Comparison of ENCODE assay signal across 19 cellular contexts in the genomic region with DNA sequence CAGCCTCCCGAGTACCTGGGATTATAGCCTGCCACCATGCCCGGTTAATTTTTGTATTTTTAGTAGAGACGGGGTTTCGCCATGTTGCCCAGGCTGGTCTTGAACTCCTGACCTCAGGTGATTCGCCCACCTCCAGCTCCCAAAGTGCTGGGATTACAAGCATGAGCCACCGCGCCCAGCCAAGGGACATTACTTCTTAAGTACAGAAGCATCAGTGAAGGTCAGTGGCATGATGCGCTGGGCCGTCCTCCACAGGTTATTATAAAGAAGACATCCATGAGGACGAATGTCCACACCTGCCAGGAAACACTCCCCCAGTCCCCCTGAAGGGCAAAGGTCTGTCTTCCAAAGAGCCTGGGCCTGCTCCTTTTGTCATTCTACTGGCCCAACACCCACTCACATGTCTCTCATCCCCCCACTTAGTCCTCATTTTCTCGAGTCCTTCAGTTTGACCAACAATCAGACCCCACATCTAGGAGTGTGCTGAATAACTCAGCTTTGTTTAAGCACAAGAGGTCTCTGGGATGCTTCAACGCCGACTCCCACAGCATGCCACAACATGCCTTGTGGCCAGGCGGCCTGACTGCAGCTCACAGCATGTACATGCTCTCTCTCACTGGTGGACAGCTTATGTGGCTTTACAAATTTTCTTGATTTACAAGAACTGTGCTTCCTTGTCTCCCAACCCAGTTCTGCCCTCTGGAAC.
DNase-seq lines count a peak whose midpoint lies in the region; ATAC-seq and TF ChIP-seq lines count a peak whose summit lies in the region.
"Had no signal": no experiment of that assay in that cellular context is flagged by ENCODE, and none has a peak within 500 bp of the region (broad histone marks: within the 10 kb centered on the region; RNA-seq: fewer than 3 reads in every experiment).

No MANE protein-coding gene starts in this region.

- H3K9me3 ChIP-seq in MG63: no peaks in the 10 kb centered on the region
- H3K9me3 ChIP-seq: left lung had no signal

- no peak for ATAC-seq in GM19452 (IDR thresholded peaks at IDR 0.05; ENCODE audit: unreplicated experiment)
- ATAC-seq: left lung had no signal

- no peaks in the 10 kb centered on the region for H3K9me3 Mint-ChIP-seq in progenitor cell of endocrine pancreas (ENCODE audit: low read depth)
- H3K9me3 Mint-ChIP-seq: activated naive CD4-positive, alpha-beta T cell treated with anti-CD3 and anti-CD28 coated beads for 36 hours had no signal

- H3K27ac ChIP-seq in 22Rv1: 0 out of 2 replicates have a peak overlapping the region, but pooled peaks have one; percentile 90
- H3K27ac ChIP-seq: left lung had no signal

- DNase-seq in amniotic epithelial cell (ENCODE audit: low read depth) (peak; percentile 22), glomerular visceral epithelial cell (ENCODE audit: extremely low spot score) (peak; percentile 11), progenitor cell of endocrine pancreas (ENCODE audit: low spot score, unreplicated experiment) (no peak), H4 (ENCODE audit: low spot score) (no peak), MG63 (no peak)
- DNase-seq in stimulated activated CD4-positive, alpha-beta T cell treated with anti-CD3 and anti-CD28 coated beads, Interleukin-15, amount 100 ng/mL, for 24 hours: no peak
- DNase-seq: activated CD4-positive, alpha-beta T cell treated with anti-CD3 and anti-CD28 coated beads, Interleukin-2, amount 50 U/mL, for 4 hours; activated naive CD4-positive, alpha-beta T cell treated with anti-CD3 and anti-CD28 coated beads for 36 hours; activated T-cell treated with anti-CD3 and anti-CD28 coated beads for 4 hours; CD4-positive, CD25-positive, alpha-beta regulatory T cell; HCEC 1CT; NCI-H69; Right ventricle myocardium superior; small intestine; stimulated activated CD8-positive, alpha-beta memory T cell treated with anti-CD3 and anti-CD28 coated beads, Interleukin-4, amount 100 ng/mL, for 48 hours; T-helper 1 cell had no signal

- H3K36me3 Mint-ChIP-seq in progenitor cell of endocrine pancreas (ENCODE audit: insufficient read depth): peaks cover 20% of the 10 kb centered on the region
- H3K36me3 Mint-ChIP-seq: CD4-positive, CD25-positive, alpha-beta regulatory T cell had no signal

- no peaks in the 10 kb centered on the region for H3K27me3 ChIP-seq in MG63
- H3K27me3 ChIP-seq: left lung had no signal

- peaks cover 38% of the 10 kb centered on the region for H3K4me1 Mint-ChIP-seq in progenitor cell of endocrine pancreas (ENCODE audit: low read depth)
- H3K4me1 Mint-ChIP-seq: CD4-positive, CD25-positive, alpha-beta regulatory T cell had no signal

- H3K4me3 Mint-ChIP-seq in progenitor cell of endocrine pancreas (ENCODE audit: low read depth): no peak overlapping the region
- H3K4me3 Mint-ChIP-seq: activated naive CD4-positive, alpha-beta T cell treated with anti-CD3 and anti-CD28 coated beads for 36 hours; CD4-positive, CD25-positive, alpha-beta regulatory T cell had no signal

- TF ChIP-seq CTCF in 22Rv1 (IDR thresholded peaks at IDR 0.05) (no peak), progenitor cell of endocrine pancreas (IDR thresholded peaks at IDR 0.05; ENCODE audit: unreplicated experiment) (no peak)

- H3K27ac Mint-ChIP-seq in progenitor cell of endocrine pancreas: peak overlapping the region; percentile 50
- H3K27ac Mint-ChIP-seq: activated naive CD4-positive, alpha-beta T cell treated with anti-CD3 and anti-CD28 coated beads for 36 hours; CD4-positive, CD25-positive, alpha-beta regulatory T cell had no signal

- no peak overlapping the region for H3K4me3 ChIP-seq in MG63
- H3K4me3 ChIP-seq: left lung had no signal

- no peaks in the 10 kb centered on the region for H3K27me3 Mint-ChIP-seq in progenitor cell of endocrine pancreas
- H3K27me3 Mint-ChIP-seq: CD4-positive, CD25-positive, alpha-beta regulatory T cell had no signal

- H3K36me3 ChIP-seq in MG63: peaks cover 39% of the 10 kb centered on the region

Comparison
In these comparisons a context has a peak if more than half of its experiments do, and no peak if none do; other contexts are left out.
1. DNase-seq: peak in amniotic epithelial cell (single experiment) and glomerular visceral epithelial cell (single experiment); none in progenitor cell of endocrine pancreas (single experiment), stimulated activated CD4-positive, alpha-beta T cell treated with anti-CD3 and anti-CD28 coated beads, Interleukin-15, amount 100 ng/mL, for 24 hours (single experiment), H4 (single experiment) and MG63 (single experiment).